In genomic region chr3:14764331-14765064, GRCh38 we compare ENCODE assay signal across 13 cellular contexts. TPM values are rescaled to one million over a fixed set of nuclear protein-coding genes. Genes with fewer than 3 reads are reported as not detected.
"Had no signal": no experiment of that assay in that cellular context is flagged by ENCODE, and none has a peak within 500 bp of the region (broad histone marks: within the 10 kb centered on the region; RNA-seq: fewer than 3 reads in every experiment).

No MANE protein-coding gene starts in this region.

- H3K36me3 ChIP-seq: left ventricle myocardium inferior, pancreas, stomach, thoracic aorta had no signal

- DNase-seq: activated CD4-positive, alpha-beta T cell treated with anti-CD3 and anti-CD28 coated beads, Interleukin-2, amount 50 U/mL, for 4 hours; activated T-cell treated with anti-CD3 and anti-CD28 coated beads, Interleukin-2, amount 50 U/mL, for 1 hour; amniotic stem cell; body of pancreas; central memory CD4-positive, alpha-beta T cell; cortex of kidney; effector memory CD8-positive, alpha-beta T cell; left ventricle myocardium inferior; pancreas; stomach had no signal

- H3K27me3 ChIP-seq: body of pancreas, pancreas, stomach had no signal

- H3K27ac ChIP-seq: body of pancreas, left ventricle myocardium inferior, pancreas, stomach, thoracic aorta had no signal

- H3K4me1 ChIP-seq: body of pancreas, left ventricle myocardium inferior, pancreas, stomach had no signal

- H3K4me3 ChIP-seq: body of pancreas, left ventricle myocardium inferior, pancreas, stomach, thoracic aorta had no signal

- ATAC-seq: activated CD4-positive, CD25-positive, alpha-beta regulatory T cell treated with anti-CD3 and anti-CD28 coated beads, Interleukin-2, amount 50 U/mL, for 24 hours; body of pancreas; effector memory CD8-positive, alpha-beta T cell; pancreas had no signal

- H3K9me3 ChIP-seq: body of pancreas, left ventricle myocardium inferior, pancreas, stomach, thoracic aorta had no signal

RNA-seq across cellular contexts. Expression of gene FGD5, which starts 54.3 kb away (rescaled TPM):
- polyA plus RNA-seq: neural cell had no signal
